1 cellular context compared by ENCODE assay signal in genomic region chr4:68297137-68297536, GRCh38.
TF ChIP-seq lines count a peak whose summit lies in the region.

No MANE protein-coding gene starts in this region.

TF ChIP-seq in HEK293, 187 proteins besides CTCF, POLR2A, EP300 and RAD21 (continued from another document):
- TF ChIP-seq PATZ1 (tag by site-specific recombination; IDR thresholded peaks at IDR 0.05): no peak
